In the genomic region with DNA sequence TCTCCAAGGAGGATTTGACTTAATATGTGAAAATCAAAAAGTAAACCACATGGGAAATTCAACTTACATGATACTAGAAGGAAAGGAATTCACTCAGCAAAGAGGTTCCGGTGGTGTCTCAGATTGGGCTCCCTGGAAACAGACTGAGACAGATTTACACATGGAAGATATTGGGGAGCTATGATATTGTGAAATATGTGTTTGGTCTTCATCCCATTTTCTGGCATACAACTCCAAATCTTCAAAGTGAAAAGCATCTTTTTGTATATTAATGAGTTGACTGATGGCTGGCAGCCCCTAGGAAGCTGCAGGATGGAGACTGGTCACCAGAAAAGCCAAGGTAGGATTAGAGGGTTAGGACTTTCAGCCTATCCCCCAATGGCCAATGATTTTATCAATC, we compare ENCODE assay signal across 25 cellular contexts. TPM values are rescaled to one million over a fixed set of nuclear protein-coding genes. Genes with fewer than 3 reads are reported as not detected.
DNase-seq lines count a peak whose midpoint lies in the region; ATAC-seq, FAIRE-seq and TF ChIP-seq lines count a peak whose summit lies in the region.
"Had no signal": no experiment of that assay in that cellular context is flagged by ENCODE, and none has a peak within 500 bp of the region (broad histone marks: within the 10 kb centered on the region; RNA-seq: fewer than 3 reads in every experiment).

No MANE protein-coding gene starts in this region.

- dilution Hi-C loops in IMR-90 (cut with HindIII; ENCODE audit: low sequenced_read_pairs, unreplicated experiment), result no loop called here

- no peak overlapping the region for H2AK9ac ChIP-seq in IMR-90 (replicated peaks; ENCODE audit: low read depth, low read length, poor library complexity)

- H2AK5ac ChIP-seq in IMR-90 (ENCODE audit: low read depth, low read length), result no peak overlapping the region

- no peak overlapping the region for H4K8ac ChIP-seq in IMR-90 (ENCODE audit: low read depth in 2 of 2, low read length in 2 of 2)

- H3K4me3 ChIP-seq in IMR-90 (ENCODE audit: insufficient read depth, low read depth, low read length) (no peak overlapping the region), K562 (no peak overlapping the region), uterus (no peak overlapping the region)
- H3K4me3 ChIP-seq: A549; BLaER1 treated with 17β-estradiol and CSF1 and Interleukin-3, amounts not matched to agents 10 nM and 100 nM; GM12878; GM23248 had no signal

- H3K4me3 Mint-ChIP-seq in activated naive CD4-positive, alpha-beta T cell treated with anti-CD3 and anti-CD28 coated beads, Interleukin-2, amount 50 U/mL, for 24 hours, result peak overlapping the region; percentile 7
- H3K4me3 Mint-ChIP-seq: CD14-positive monocyte; CD4-positive, alpha-beta T cell; CD8-positive, alpha-beta memory T cell had no signal

- H3K79me1 ChIP-seq in IMR-90 (ENCODE audit: low read depth in 1 of 2, low read length in 2 of 2), result no peaks in the 10 kb centered on the region

- no peak overlapping the region for H2BK15ac ChIP-seq in IMR-90 (ENCODE audit: low read depth, low read length)

- POLR2A ChIA-PET in IMR-90 (lab: Charles Lee; ENCODE audit: unreplicated experiment) (no interaction called here), K562 (lab: Yijun Ruan, JAX) (no interaction called here)

- H3K36me3 ChIP-seq in IMR-90 (ENCODE audit: control insufficient read depth, insufficient read depth, low read length), result no peaks in the 10 kb centered on the region
- no peaks in the 10 kb centered on the region for H3K36me3 ChIP-seq in K562 (ENCODE audit: control insufficient read depth, insufficient read depth, low read length)
- no peaks in the 10 kb centered on the region for H3K36me3 ChIP-seq in uterus
- H3K36me3 ChIP-seq: BE2C; BLaER1 treated with 17β-estradiol and CSF1 and Interleukin-3, amounts not matched to agents 10 nM and 100 nM had no signal

- H4K5ac ChIP-seq in IMR-90 (ENCODE audit: low read depth, low read length), result no peak overlapping the region

- TF ChIP-seq RAD21 in IMR-90 (IDR thresholded peaks at IDR 0.05; ENCODE audit: low read length) (no peak), K562 (CRISPR knock-in tag; conservative IDR thresholded peaks at IDR 0.05 in 1 of 2, IDR thresholded peaks at IDR 0.05 in 1 of 2) (no peak)

- 0 out of 2 replicates have a peak, but pooled peaks cover 1% of the 10 kb centered on the region for H3K27me3 ChIP-seq in IMR-90 (ENCODE audit: control insufficient read depth, insufficient read depth, low read length)
- no peaks in the 10 kb centered on the region for H3K27me3 ChIP-seq in K562 (ENCODE audit: control insufficient read depth in 2 of 2, insufficient read depth in 2 of 2, low read length in 2 of 2)
- H3K27me3 ChIP-seq in uterus, result no peaks in the 10 kb centered on the region
- H3K27me3 ChIP-seq: BE2C; BLaER1 treated with 17β-estradiol and CSF1 and Interleukin-3, amounts not matched to agents 10 nM and 100 nM had no signal

- BruUV-seq in IMR-90 (replicated peaks; lab: Mats Ljungman, UMichigan), result no TSS peak
- BruUV-seq in K562 (replicated peaks; lab: Mats Ljungman, UMichigan), result no TSS peak

- H3K4me2 ChIP-seq in IMR-90 (ENCODE audit: low read depth, low read length) (no peak overlapping the region), K562 (ENCODE audit: insufficient read depth, low read length) (no peak overlapping the region)
- H3K4me2 ChIP-seq: A549 had no signal

- no peak overlapping the region for H3K23ac ChIP-seq in IMR-90 (ENCODE audit: low read depth, low read length)

- no peak overlapping the region for H2BK120ac ChIP-seq in IMR-90 (ENCODE audit: low read depth, low read length)

- TF ChIP-seq CTCF in IMR-90 (conservative IDR thresholded peaks at IDR 0.05; ENCODE audit: low read depth, low read length) (no peak), K562 (IDR thresholded peaks at IDR 0.05 in 2 of 3, conservative IDR thresholded peaks at IDR 0.05 in 1 of 3; ENCODE audit: insufficient read depth in 2 of 3, low read depth in 1 of 3, low read length in 3 of 3) (no peak), uterus (IDR thresholded peaks at IDR 0.05) (no peak)

- ATAC-seq in activated naive CD4-positive, alpha-beta T cell treated with anti-CD3 and anti-CD28 coated beads, Interleukin-2, amount 50 U/mL, for 72 hours, result no peak
- ATAC-seq in IMR-90 (ENCODE audit: low read depth) (no peak), K562 (no peak)
- ATAC-seq: A549, GM12878 had no signal

- no peak for TF ChIP-seq EP300 in K562 (IDR thresholded peaks at IDR 0.05; ENCODE audit: low read length)

- H4K20me1 ChIP-seq in IMR-90 (ENCODE audit: insufficient read depth, low read length), result no peaks in the 10 kb centered on the region
- H4K20me1 ChIP-seq in K562 (replicated peaks; ENCODE audit: control insufficient read depth, insufficient read depth, low read length), result no peaks in the 10 kb centered on the region
- H4K20me1 ChIP-seq: BLaER1 treated with 17β-estradiol and CSF1 and Interleukin-3, amounts not matched to agents 10 nM and 100 nM had no signal

- no peak overlapping the region for H3K18ac ChIP-seq in IMR-90 (ENCODE audit: low read depth, low read length)

- no peak overlapping the region for H3K27ac Mint-ChIP-seq in activated naive CD4-positive, alpha-beta T cell treated with anti-CD3 and anti-CD28 coated beads, Interleukin-2, amount 50 U/mL, for 24 hours
- no peak overlapping the region for H3K27ac Mint-ChIP-seq in activated naive CD4-positive, alpha-beta T cell treated with anti-CD3 and anti-CD28 coated beads, Interleukin-2, amount 50 U/mL, for 72 hours
- H3K27ac Mint-ChIP-seq: CD4-positive, alpha-beta T cell had no signal

- no peaks in the 10 kb centered on the region for H3K9me3 Mint-ChIP-seq in activated naive CD4-positive, alpha-beta T cell treated with anti-CD3 and anti-CD28 coated beads, Interleukin-2, amount 50 U/mL, for 24 hours
- peaks cover 0 to 13% of the 10 kb centered on the region in 2 donors for H3K9me3 Mint-ChIP-seq in activated naive CD4-positive, alpha-beta T cell treated with anti-CD3 and anti-CD28 coated beads, Interleukin-2, amount 50 U/mL, for 72 hours
- H3K9me3 Mint-ChIP-seq: CD4-positive, alpha-beta T cell; CD8-positive, alpha-beta memory T cell had no signal

- no peak overlapping the region for H3K4ac ChIP-seq in IMR-90 (ENCODE audit: low read depth, low read length)

- peaks cover 45% of the 10 kb centered on the region for H3K4me1 Mint-ChIP-seq in activated naive CD4-positive, alpha-beta T cell treated with anti-CD3 and anti-CD28 coated beads, Interleukin-2, amount 50 U/mL, for 24 hours

- H3K9me1 ChIP-seq in IMR-90 (ENCODE audit: insufficient read depth, low read length), result no peaks in the 10 kb centered on the region
- no peaks in the 10 kb centered on the region for H3K9me1 ChIP-seq in K562 (ENCODE audit: control insufficient read depth, insufficient read depth, low read length)

- H2BK5ac ChIP-seq in IMR-90 (ENCODE audit: low read depth, low read length, poor library complexity, severe bottlenecking), result no peak overlapping the region

- no peak overlapping the region for H2BK20ac ChIP-seq in IMR-90 (ENCODE audit: low read depth, low read length)

- FAIRE-seq in K562 (lab: Jason Lieb, UNC), result no peak
- FAIRE-seq: A549, D721Med, GM12878, GM19239, H1 had no signal

- H3K9ac ChIP-seq in IMR-90 (ENCODE audit: low read depth, low read length) (no peak overlapping the region), K562 (ENCODE audit: insufficient read depth in 1 of 2, low read depth in 2 of 2, low read length in 2 of 2) (no peak overlapping the region)
- H3K9ac ChIP-seq: BLaER1 treated with 17β-estradiol and CSF1 and Interleukin-3, amounts not matched to agents 10 nM and 100 nM; GM23248 had no signal

- H3K56ac ChIP-seq in IMR-90 (ENCODE audit: extremely low read depth, insufficient read depth, low read length), result no peak overlapping the region

- H3K4me1 ChIP-seq in IMR-90 (ENCODE audit: control insufficient read depth, insufficient read depth, low read length) (peaks cover 3% of the 10 kb centered on the region; the same call in 1 of the 2 replicates), K562 (replicated peaks in 1 of 2; ENCODE audit: control insufficient read depth in 2 of 2, insufficient read depth in 2 of 2, low read length in 2 of 2) (peaks cover 11 to 15% of the 10 kb centered on the region in 2 experiments; a peak in 4 of 5 replicates), uterus (no peaks in the 10 kb centered on the region)
- H3K4me1 ChIP-seq: A549 had no signal

- no peaks in the 10 kb centered on the region for H3K27me3 Mint-ChIP-seq in activated naive CD4-positive, alpha-beta T cell treated with anti-CD3 and anti-CD28 coated beads, Interleukin-2, amount 50 U/mL, for 24 hours
- H3K27me3 Mint-ChIP-seq: CD4-positive, alpha-beta T cell; CD8-positive, alpha-beta memory T cell had no signal

- WGBS in IMR-90 (ENCODE audit: extremely low coverage in 2 of 2, insufficient read length in 1 of 2), 2 experiments, result no CpG with 5 or more reads among the region's 1 CpG
- 90% methylated on average over 1 of the region's 1 CpG for WGBS in K562 (ENCODE audit: insufficient coverage, low coverage, missing lambda C conversion rate)

- no peak for TF ChIP-seq POLR2A in IMR-90 (IDR thresholded peaks at IDR 0.05; ENCODE audit: low read depth, low read length)
- no peak for TF ChIP-seq POLR2A in K562 (conservative IDR thresholded peaks at IDR 0.05)
- no peak for TF ChIP-seq POLR2A in uterus (IDR thresholded peaks at IDR 0.05)

- H3K36me3 Mint-ChIP-seq in activated naive CD4-positive, alpha-beta T cell treated with anti-CD3 and anti-CD28 coated beads, Interleukin-2, amount 50 U/mL, for 24 hours, result no peaks in the 10 kb centered on the region
- peaks cover 3 to 4% of the 10 kb centered on the region in 2 donors for H3K36me3 Mint-ChIP-seq in activated naive CD4-positive, alpha-beta T cell treated with anti-CD3 and anti-CD28 coated beads, Interleukin-2, amount 50 U/mL, for 72 hours
- H3K36me3 Mint-ChIP-seq: CD14-positive monocyte had no signal

- H3K27ac ChIP-seq in IMR-90 (ENCODE audit: insufficient read depth, low read length), result no peak overlapping the region
- H3K27ac ChIP-seq in K562 (ENCODE audit: extremely low read depth, low read depth, low read length), result no peak overlapping the region
- no peak overlapping the region for H3K27ac ChIP-seq in uterus
- H3K27ac ChIP-seq: A549; BLaER1 treated with 17β-estradiol and CSF1 and Interleukin-3, amounts not matched to agents 10 nM and 100 nM; GM23248 had no signal

- H3K9me3 ChIP-seq in IMR-90 (ENCODE audit: control insufficient read depth, insufficient read depth, low read length), result no peaks in the 10 kb centered on the region
- H3K9me3 ChIP-seq in K562 (replicated peaks; ENCODE audit: control insufficient read depth, insufficient read depth, low read depth, low read length), result peaks cover 2% of the 10 kb centered on the region; the same call in 1 of the 2 replicates
- no peaks in the 10 kb centered on the region for H3K9me3 ChIP-seq in uterus
- H3K9me3 ChIP-seq: A549; BE2C; BLaER1 treated with 17β-estradiol and CSF1 and Interleukin-3, amounts not matched to agents 10 nM and 100 nM had no signal

- no peak overlapping the region for H3K14ac ChIP-seq in IMR-90 (replicated peaks; ENCODE audit: low read depth, low read length)

- in situ Hi-C loops in IMR-90 (cut with MboI; ENCODE audit: low sequenced_read_pairs), result no loop called here
- in situ Hi-C loops in K562 (cut with MboI), result no loop called here

- CTCF ChIA-PET in IMR-90 (lab: Yijun Ruan, JAX), result interaction anchor here (1.0 kb wide), 1 partner anchor 83 kb away, joined by 3 read pairs; no protein-coding TSS in a partner anchor
- CTCF ChIA-PET in K562 (lab: Yijun Ruan, JAX; ENCODE audit: low intra/inter-chr PET ratio), result no interaction called here

- H4K91ac ChIP-seq in IMR-90 (ENCODE audit: insufficient read depth, low read depth, low read length), result no peak overlapping the region

- H2AFZ ChIP-seq in IMR-90 (replicated peaks; ENCODE audit: low read length, poor library complexity), result no peak overlapping the region
- peak overlapping the region; percentile 46; the same call in 1 of the 2 replicates for H2AFZ ChIP-seq in K562 (ENCODE audit: low read depth, low read length)
- H2AFZ ChIP-seq: GM23248 had no signal

- no peak for DNase-seq in activated naive CD4-positive, alpha-beta T cell treated with anti-CD3 and anti-CD28 coated beads, Interleukin-2, amount 50 U/mL, for 72 hours (ENCODE audit: low spot score in 2 of 2)
- DNase-seq in IMR-90, result no peak
- DNase-seq in K562 (ENCODE audit: extremely low read depth in 1 of 4, low spot score in 3 of 4), result no peak
- DNase-seq in uterus, result no peak
- DNase-seq: 8988T; ACHN; AML-193; BE2C; CD4-positive, alpha-beta T cell; CD8-positive, alpha-beta memory T cell; DMS 273 treated with DMSO at 0.1 percent for 48 hours; DMS79; EL; GDM1; H7; HCEC 1CT had no signal

- no peaks in the 10 kb centered on the region for H3K79me2 ChIP-seq in K562 (ENCODE audit: control insufficient read depth, insufficient read depth, low read length)

- intact Hi-C loops in IMR-90 (cut with micrococcal nuclease), result no loop called here
- intact Hi-C loops in K562 (cut with micrococcal nuclease), result no loop called here
- intact Hi-C loops in uterus (cut with DNase I; ENCODE audit: low total_unique reads), result no loop called here

RNA-seq across cellular contexts. Expression of gene GRK7, which starts 29.3 kb away (rescaled TPM):
- total RNA-seq in activated naive CD4-positive, alpha-beta T cell treated with anti-CD3 and anti-CD28 coated beads, Interleukin-2, amount 50 U/mL, for 72 hours, result not detected
- total RNA-seq in IMR-90 (2012; rRNA removed) (not detected in 2 replicates), K562 (2014; rRNA removed) (not detected in 2 replicates), K562 (2014; rRNA removed; fragmentation: Illumina TruSeq; extraction: Trizol) (0.04 TPM in 1 of 2 replicates, not detected in the other), K562 (2015; rRNA removed; fragmentation: Illumina TruSeq; extraction: Trizol) (0.08 TPM in 1 of 2 replicates, not detected in the other), K562 (2021) (0.04 TPM in 1 of 2 replicates, not detected in the other), uterus (under 1 TPM in 2 of 4 donors, not detected in 2; 0.14 to 0.18 TPM)
- polyA plus RNA-seq in IMR-90 (2012; rRNA removed) (not detected in 2 replicates), K562 (2011; rRNA removed) (not detected in 2 replicates), K562 (2014; fragmentation: Illumina TruSeq; extraction: Trizol) (0.07 TPM in 1 of 2 replicates, not detected in the other), K562 (2014; fragmentation: Nextera tagmentation; extraction: Ambion mirVana) (under 1 TPM; 0.01 TPM), K562 (2014; rRNA removed) (0.04 and 0.08 TPM in 2 replicates)
- polyA plus RNA-seq in IMR-90 (2012; cell fraction: cytosol; rRNA removed), result not detected in 2 replicates
- polyA plus RNA-seq in IMR-90 (2012; cell fraction: nucleus; rRNA removed; ENCODE audit: low replicate concordance), result 0.01 TPM in 1 of 2 replicates, not detected in the other
- not detected in 2 replicates for total RNA-seq in K562 (2011; cell fraction: chromatin; rRNA removed; ENCODE audit: low replicate concordance)
- 0.17 TPM in 1 of 2 replicates, not detected in the other for total RNA-seq in K562 (2011; cell fraction: nucleolus; rRNA removed)
- total RNA-seq in K562 (2011; cell fraction: nucleoplasm; rRNA removed), result not detected in 2 replicates
- not detected in 2 replicates for polyA plus RNA-seq in K562 (2011; cell fraction: cytosol; rRNA removed)
- polyA plus RNA-seq in K562 (2011; cell fraction: nucleus; rRNA removed), result 0.07 TPM in 1 of 2 replicates, not detected in the other
- 0.04 TPM in 1 of 2 replicates, not detected in the other for polyA plus RNA-seq in K562 (2012)
- 0.06 TPM in 1 of 2 replicates, not detected in the other for polyA minus RNA-seq in K562 (2011; rRNA and poly(A)+ RNA removed)
- polyA minus RNA-seq in K562 (2011; cell fraction: cytosol; rRNA and poly(A)+ RNA removed), result not detected in 2 replicates
- polyA minus RNA-seq in K562 (2011; cell fraction: nucleus; rRNA and poly(A)+ RNA removed), result not detected in 2 replicates
- total RNA-seq: CD8-positive, alpha-beta memory T cell; GM12878; GM23248; H1; H7 had no signal
- polyA plus RNA-seq: CD8-positive, alpha-beta memory T cell; GM12878; GM23248; H1 had no signal

RNA-seq across cellular contexts. Expression of gene RNF7, which starts 54.4 kb away (rescaled TPM):
- 10 to 100 TPM; 50.8 to 76.9 TPM for total RNA-seq in activated naive CD4-positive, alpha-beta T cell treated with anti-CD3 and anti-CD28 coated beads, Interleukin-2, amount 50 U/mL, for 72 hours
- total RNA-seq in IMR-90 (2012; rRNA removed), result 111 and 149 TPM in 2 replicates
- 70.5 and 98.7 TPM in 2 replicates for polyA plus RNA-seq in IMR-90 (2012; rRNA removed)
- 119 and 155 TPM in 2 replicates for polyA plus RNA-seq in IMR-90 (2012; cell fraction: cytosol; rRNA removed)
- 33.0 and 66.1 TPM in 2 replicates for polyA plus RNA-seq in IMR-90 (2012; cell fraction: nucleus; rRNA removed; ENCODE audit: low replicate concordance)
- total RNA-seq in K562 (2011; cell fraction: chromatin; rRNA removed; ENCODE audit: low replicate concordance), result 14.2 and 22.7 TPM in 2 replicates
- 17.0 TPM in 2 replicates for total RNA-seq in K562 (2011; cell fraction: nucleolus; rRNA removed)
- total RNA-seq in K562 (2011; cell fraction: nucleoplasm; rRNA removed), result 28.5 and 47.3 TPM in 2 replicates
- 34.7 and 38.8 TPM in 2 replicates for total RNA-seq in K562 (2014; rRNA removed)
- total RNA-seq in K562 (2014; rRNA removed; fragmentation: Illumina TruSeq; extraction: Trizol), result 80.0 and 80.5 TPM in 2 replicates
- total RNA-seq in K562 (2015; rRNA removed; fragmentation: Illumina TruSeq; extraction: Trizol), result 69.1 and 77.9 TPM in 2 replicates
- 94.5 and 96.7 TPM in 2 replicates for total RNA-seq in K562 (2021)
- polyA plus RNA-seq in K562 (2011; rRNA removed), result 74.7 and 111 TPM in 2 replicates
- 51.2 and 88.5 TPM in 2 replicates for polyA plus RNA-seq in K562 (2011; cell fraction: cytosol; rRNA removed)
- 23.4 and 45.3 TPM in 2 replicates for polyA plus RNA-seq in K562 (2011; cell fraction: nucleus; rRNA removed)
- 77.6 and 88.6 TPM in 2 replicates for polyA plus RNA-seq in K562 (2012)
- 65.0 and 68.9 TPM in 2 replicates for polyA plus RNA-seq in K562 (2014; fragmentation: Illumina TruSeq; extraction: Trizol)
- polyA plus RNA-seq in K562 (2014; fragmentation: Nextera tagmentation; extraction: Ambion mirVana), result 100 to 1,000 TPM; 112 to 133 TPM
- 74.5 and 81.9 TPM in 2 replicates for polyA plus RNA-seq in K562 (2014; rRNA removed)
- 23.4 and 27.3 TPM in 2 replicates for polyA minus RNA-seq in K562 (2011; rRNA and poly(A)+ RNA removed)
- 15.2 and 27.5 TPM in 2 replicates for polyA minus RNA-seq in K562 (2011; cell fraction: cytosol; rRNA and poly(A)+ RNA removed)
- 10.0 and 19.7 TPM in 2 replicates for polyA minus RNA-seq in K562 (2011; cell fraction: nucleus; rRNA and poly(A)+ RNA removed)
- 10 to 100 TPM; 59.2 to 91.8 (median 70.7) TPM for total RNA-seq in uterus
